ENCODE assay signal across 8 cellular contexts in the genomic region with DNA sequence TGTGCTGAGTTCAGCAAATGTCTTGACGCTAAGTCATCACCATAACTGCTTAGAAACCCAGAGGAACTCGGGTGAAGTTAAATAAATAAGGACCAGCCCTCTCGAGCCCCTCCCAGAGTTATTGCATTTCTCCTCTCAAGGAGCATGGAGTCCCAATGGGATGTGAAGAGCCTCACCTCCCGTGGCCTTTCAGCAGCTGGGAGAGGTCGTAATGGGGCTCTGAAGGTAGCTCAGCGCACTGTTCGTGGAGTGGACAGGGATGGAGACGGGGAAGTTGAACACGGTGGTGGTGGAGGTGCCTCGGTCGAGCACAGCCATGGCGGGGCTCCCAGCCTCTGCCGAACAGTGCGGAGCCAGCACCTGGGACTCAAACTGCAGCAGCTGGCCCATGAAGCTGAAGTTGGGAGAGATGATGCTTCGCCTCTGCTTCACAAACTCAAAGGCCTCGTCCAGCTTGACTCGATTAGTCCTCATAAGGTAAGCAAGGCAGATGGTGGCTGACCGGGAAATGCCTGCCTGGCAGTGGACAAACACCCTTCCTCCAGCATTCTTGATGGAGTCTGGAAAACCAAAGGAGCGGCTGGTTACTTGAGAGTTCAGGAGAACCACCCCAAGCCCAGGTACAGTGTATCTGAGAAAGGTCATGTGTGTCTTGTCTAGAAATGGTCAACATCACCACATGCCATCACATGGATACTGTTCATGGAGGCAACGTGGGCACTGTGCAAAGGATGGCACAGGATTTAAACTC. TPM values are rescaled to one million over a fixed set of nuclear protein-coding genes. Genes with fewer than 3 reads are reported as not detected.
A peak's percentile ranks its signal among the peaks of the same experiment; 100 is the strongest.
DNase-seq lines count a peak whose midpoint lies in the region; ATAC-seq and TF ChIP-seq lines count a peak whose summit lies in the region.

No MANE protein-coding gene starts in this region.

- H3K36me3 ChIP-seq in Panc1 (ENCODE audit: control insufficient read depth, insufficient read depth, low read length), result peaks cover 17% of the 10 kb centered on the region

- peak overlapping the region; percentile 100 for H3K27ac Mint-ChIP-seq in effector memory CD8-positive, alpha-beta T cell
- peak overlapping the region; percentile 97 to 100 (median 99) for H3K27ac Mint-ChIP-seq in naive B cell

- no TSS peak for BruUV-seq in Panc1 (replicated peaks; lab: Mats Ljungman, UMichigan)

- peak overlapping the region; percentile 93 to 97 for H3K4me3 Mint-ChIP-seq in effector memory CD8-positive, alpha-beta T cell
- H3K4me3 Mint-ChIP-seq in naive B cell, result peak overlapping the region; percentile 89 to 99 (median 96)

- no peaks in the 10 kb centered on the region for H3K9me3 Mint-ChIP-seq in effector memory CD8-positive, alpha-beta T cell
- peaks cover 0 to 3% (median 0%) of the 10 kb centered on the region in 7 donors for H3K9me3 Mint-ChIP-seq in naive B cell

- H3K4me3 ChIP-seq in Panc1 (ENCODE audit: low read depth in 2 of 2, low read length in 2 of 2), result peak overlapping the region; percentile 78 to 97

- H3K4me1 Mint-ChIP-seq in effector memory CD8-positive, alpha-beta T cell (ENCODE audit: low read depth in 2 of 2), result peaks cover 70 to 72% of the 10 kb centered on the region in 2 donors
- H3K4me1 Mint-ChIP-seq in naive B cell, result peaks cover 49 to 88% (median 71%) of the 10 kb centered on the region in 3 donors

- intact Hi-C loops in Panc1 (cut with micrococcal nuclease; ENCODE audit: unreplicated experiment), result loop anchor here (5.0 kb wide), 1 partner anchor 36 kb away; no protein-coding TSS in a partner anchor

- no peaks in the 10 kb centered on the region for H3K9me3 ChIP-seq in Panc1 (ENCODE audit: control insufficient read depth, insufficient read depth, low read depth, low read length)

- in situ Hi-C loops in Panc1 (cut with HindIII; ENCODE audit: low pct_unique_long_range_greater_than_20kb, low sequenced_read_pairs) (no loop called here), GM13976 (cut with MboI; ENCODE audit: low sequenced_read_pairs, unreplicated experiment) (no loop called here)

- ATAC-seq in Panc1 (no peak), naive B cell (ENCODE audit: low read depth in 2 of 2) (no peak), GM18909 (IDR thresholded peaks at IDR 0.05; ENCODE audit: poor library complexity, unreplicated experiment) (no peak), HG03342 (IDR thresholded peaks at IDR 0.05; ENCODE audit: unreplicated experiment) (no peak)
- no peak for ATAC-seq in effector memory CD8-positive, alpha-beta T cell (replicated peaks)

- no peak for TF ChIP-seq CTCF in AG09319 (IDR thresholded peaks at IDR 0.05; ENCODE audit: low read depth, low read length)
- no peak for TF ChIP-seq CTCF in Panc1 (IDR thresholded peaks at IDR 0.05)
- TF ChIP-seq CTCF in GM13976 (IDR thresholded peaks at IDR 0.05; ENCODE audit: borderline replicate concordance, control extremely low read depth, extremely low read depth, insufficient read depth, missing control alignments), result no peak

- peaks cover 93% of the 10 kb centered on the region for H3K36me3 Mint-ChIP-seq in effector memory CD8-positive, alpha-beta T cell (ENCODE audit: insufficient read depth)
- peaks cover 13 to 20% of the 10 kb centered on the region in 2 donors for H3K36me3 Mint-ChIP-seq in naive B cell

- H3K27me3 ChIP-seq in Panc1 (ENCODE audit: control insufficient read depth, insufficient read depth, low read length), result no peaks in the 10 kb centered on the region

- H3K4me1 ChIP-seq in Panc1 (ENCODE audit: control insufficient read depth, insufficient read depth, low read length), result peaks cover 58% of the 10 kb centered on the region

- CTCF ChIA-PET in Panc1 (lab: Charles Lee), result no interaction called here

- POLR2A ChIA-PET in Panc1 (lab: Charles Lee), result no interaction called here

- H3K27me3 Mint-ChIP-seq in effector memory CD8-positive, alpha-beta T cell, result no peaks in the 10 kb centered on the region
- no peaks in the 10 kb centered on the region for H3K27me3 Mint-ChIP-seq in naive B cell

- DNase-seq in AG09319 (ENCODE audit: extremely low read depth, low read depth), result peak; percentile 41
- DNase-seq in Panc1 (ENCODE audit: low read depth, low spot score), result peak; percentile 69
- DNase-seq in effector memory CD8-positive, alpha-beta T cell, result peak; percentile 49 to 61 (median 52)
- DNase-seq in naive B cell, result peak; percentile 51
- no peak for DNase-seq in RPMI8226
- no peak for DNase-seq in GM13976 (ENCODE audit: low spot score)

- peak overlapping the region; percentile 94 for H3K27ac ChIP-seq in Panc1 (ENCODE audit: low read length)

RNA-seq across cellular contexts. Expression of a gene that starts 2.2 kb away (rescaled TPM):
- 79.9 TPM for total RNA-seq in Panc1 (2021; ENCODE audit: unreplicated experiment)
- 65.0 TPM for polyA plus RNA-seq in Panc1 (2012; ENCODE audit: insufficient read length)
- 1,000 to 10,000 TPM; 1,129 to 3,568 (median 2,122) TPM for polyA plus RNA-seq in naive B cell (ENCODE audit: low read depth in 6 of 6)

Comparison
In these comparisons a context has a peak if more than half of its experiments do, and no peak if none do; other contexts are left out.
1. DNase-seq: peak in AG09319 (single experiment), Panc1 (single experiment), effector memory CD8-positive, alpha-beta T cell (3 of 3) and naive B cell (single experiment); none in RPMI8226 (single experiment) and GM13976 (single experiment).